ENCODE assay signal across 12 cellular contexts in genomic region chr3:79767194-79767952, GRCh38. TPM values are rescaled to one million over a fixed set of nuclear protein-coding genes. Genes with fewer than 3 reads are reported as not detected.
A peak's percentile ranks its signal among the peaks of the same experiment; 100 is the strongest.
DNase-seq lines count a peak whose midpoint lies in the region; ATAC-seq and TF ChIP-seq lines count a peak whose summit lies in the region.
"Had no signal": no experiment of that assay in that cellular context is flagged by ENCODE, and none has a peak within 500 bp of the region (broad histone marks: within the 10 kb centered on the region; RNA-seq: fewer than 3 reads in every experiment).

No MANE protein-coding gene starts in this region.

- no peak for TF ChIP-seq CTCF in RWPE2 (IDR thresholded peaks at IDR 0.05; ENCODE audit: poor library complexity, severe bottlenecking)
- no peak for TF ChIP-seq CTCF in parathyroid adenoma (IDR thresholded peaks at IDR 0.05)

- no peak overlapping the region for H3K9ac ChIP-seq in parathyroid adenoma

- no peak overlapping the region for H2AFZ ChIP-seq in parathyroid adenoma

- no peaks in the 10 kb centered on the region for H3K9me3 ChIP-seq in RWPE2 (ENCODE audit: severe bottlenecking)
- no peaks in the 10 kb centered on the region for H3K9me3 ChIP-seq in parathyroid adenoma (ENCODE audit: control insufficient read depth, low read length)
- H3K9me3 ChIP-seq in MG63 = no peaks in the 10 kb centered on the region

- peaks cover 11% of the 10 kb centered on the region for H3K27me3 Mint-ChIP-seq in activated CD4-positive, alpha-beta T cell treated with anti-CD3 and anti-CD28 coated beads for 36 hours

- intact Hi-C loops in activated CD4-positive, alpha-beta T cell treated with anti-CD3 and anti-CD28 coated beads for 36 hours (cut with DNase I, micrococcal nuclease) = no loop called here

- H3K4me1 ChIP-seq in RWPE2 (ENCODE audit: insufficient read depth, poor library complexity, severe bottlenecking) = no peaks in the 10 kb centered on the region
- no peaks in the 10 kb centered on the region for H3K4me1 ChIP-seq in parathyroid adenoma

- no peaks in the 10 kb centered on the region for H3K36me3 ChIP-seq in RWPE2 (ENCODE audit: low read depth)
- H3K36me3 ChIP-seq in parathyroid adenoma (ENCODE audit: control insufficient read depth, insufficient read depth, low read length) = no peaks in the 10 kb centered on the region
- H3K36me3 ChIP-seq in MG63 = no peaks in the 10 kb centered on the region

- no peaks in the 10 kb centered on the region for H3K4me1 Mint-ChIP-seq in activated CD4-positive, alpha-beta T cell treated with anti-CD3 and anti-CD28 coated beads for 36 hours
- H3K4me1 Mint-ChIP-seq: activated naive CD4-positive, alpha-beta T cell treated with anti-CD3 and anti-CD28 coated beads, Interleukin-2, amount 50 U/mL, for 24 hours had no signal

- no peak overlapping the region for H3K27ac Mint-ChIP-seq in activated CD4-positive, alpha-beta T cell treated with anti-CD3 and anti-CD28 coated beads for 36 hours
- H3K27ac Mint-ChIP-seq: activated naive CD4-positive, alpha-beta T cell treated with anti-CD3 and anti-CD28 coated beads, Interleukin-2, amount 50 U/mL, for 24 hours had no signal

- CTCF ChIA-PET in activated CD4-positive, alpha-beta T cell treated with anti-CD3 and anti-CD28 coated beads for 36 hours (lab: Charles Lee) = no interaction called here

- POLR2A ChIA-PET in activated CD4-positive, alpha-beta T cell treated with anti-CD3 and anti-CD28 coated beads for 36 hours (lab: Charles Lee) = no interaction called here

- H3K27me3 ChIP-seq in RWPE2 (ENCODE audit: insufficient read depth, poor library complexity, severe bottlenecking) = peaks cover 47% of the 10 kb centered on the region
- no peaks in the 10 kb centered on the region for H3K27me3 ChIP-seq in parathyroid adenoma (ENCODE audit: control insufficient read depth, insufficient read depth, low read length)
- peaks cover 11% of the 10 kb centered on the region for H3K27me3 ChIP-seq in MG63

- DNase-seq in GM03348 (ENCODE audit: low spot score) = peak; percentile 4
- DNase-seq in RWPE2 (ENCODE audit: low spot score) = no peak
- DNase-seq in glomerular visceral epithelial cell (ENCODE audit: extremely low spot score) = peak; percentile 12
- DNase-seq in activated CD4-positive, alpha-beta T cell treated with anti-CD3 and anti-CD28 coated beads for 36 hours = no peak
- DNase-seq in MG63 = no peak
- DNase-seq: activated CD4-positive, CD25-positive, alpha-beta regulatory T cell treated with anti-CD3 and anti-CD28 coated beads, Interleukin-2, amount 50 U/mL, for 72 hours had no signal

- H3K4me2 ChIP-seq in parathyroid adenoma (ENCODE audit: low read length) = peak overlapping the region; percentile 42

- peaks cover 3% of the 10 kb centered on the region for H3K9me3 Mint-ChIP-seq in activated CD4-positive, alpha-beta T cell treated with anti-CD3 and anti-CD28 coated beads for 36 hours (ENCODE audit: low read depth)

- no peaks in the 10 kb centered on the region for H3K79me2 ChIP-seq in parathyroid adenoma

- no peak overlapping the region for H3K4me3 Mint-ChIP-seq in activated CD4-positive, alpha-beta T cell treated with anti-CD3 and anti-CD28 coated beads for 36 hours
- H3K4me3 Mint-ChIP-seq: activated naive CD4-positive, alpha-beta T cell treated with anti-CD3 and anti-CD28 coated beads, Interleukin-2, amount 50 U/mL, for 24 hours had no signal

- ATAC-seq in RWPE2 (ENCODE audit: low read depth) (peak; percentile 29; the same call in 2 of the 3 replicates), HG03095 (IDR thresholded peaks at IDR 0.05; ENCODE audit: unreplicated experiment) (no peak), HG02588 (IDR thresholded peaks at IDR 0.05; ENCODE audit: unreplicated experiment) (no peak)
- no peak for ATAC-seq in activated CD4-positive, alpha-beta T cell treated with anti-CD3 and anti-CD28 coated beads for 36 hours

- no peak overlapping the region for H3K27ac ChIP-seq in RWPE2 (ENCODE audit: poor library complexity, severe bottlenecking)
- no peak overlapping the region for H3K27ac ChIP-seq in parathyroid adenoma

- H3K36me3 Mint-ChIP-seq in activated CD4-positive, alpha-beta T cell treated with anti-CD3 and anti-CD28 coated beads for 36 hours (ENCODE audit: low read depth) = no peaks in the 10 kb centered on the region
- H3K36me3 Mint-ChIP-seq: activated naive CD4-positive, alpha-beta T cell treated with anti-CD3 and anti-CD28 coated beads, Interleukin-2, amount 50 U/mL, for 24 hours had no signal

- H3K4me3 ChIP-seq in RWPE2 (ENCODE audit: severe bottlenecking) (no peak overlapping the region), parathyroid adenoma (ENCODE audit: low read depth, low read length) (peak overlapping the region; percentile 22), MG63 (no peak overlapping the region)
- H3K4me3 ChIP-seq: lung had no signal

RNA-seq across cellular contexts. Expression of gene ROBO1, which starts 0.4 kb away (rescaled TPM):
- total RNA-seq in activated CD4-positive, alpha-beta T cell treated with anti-CD3 and anti-CD28 coated beads for 36 hours = 1 to 10 TPM; 1.3 to 2.1 TPM
- 3.2 and 7.0 TPM in 2 replicates for total RNA-seq in MG63 (2014; rRNA removed; shearing (Covaris generic); ENCODE audit: low replicate concordance)
- total RNA-seq: OCI-LY7 had no signal

Comparison
In these comparisons a context has a peak if more than half of its experiments do, and no peak if none do; other contexts are left out.
1. DNase-seq: peak in GM03348 (single experiment) and glomerular visceral epithelial cell (single experiment); none in RWPE2 (single experiment), activated CD4-positive, alpha-beta T cell treated with anti-CD3 and anti-CD28 coated beads for 36 hours (single experiment) and MG63 (single experiment).